In the genomic region with DNA sequence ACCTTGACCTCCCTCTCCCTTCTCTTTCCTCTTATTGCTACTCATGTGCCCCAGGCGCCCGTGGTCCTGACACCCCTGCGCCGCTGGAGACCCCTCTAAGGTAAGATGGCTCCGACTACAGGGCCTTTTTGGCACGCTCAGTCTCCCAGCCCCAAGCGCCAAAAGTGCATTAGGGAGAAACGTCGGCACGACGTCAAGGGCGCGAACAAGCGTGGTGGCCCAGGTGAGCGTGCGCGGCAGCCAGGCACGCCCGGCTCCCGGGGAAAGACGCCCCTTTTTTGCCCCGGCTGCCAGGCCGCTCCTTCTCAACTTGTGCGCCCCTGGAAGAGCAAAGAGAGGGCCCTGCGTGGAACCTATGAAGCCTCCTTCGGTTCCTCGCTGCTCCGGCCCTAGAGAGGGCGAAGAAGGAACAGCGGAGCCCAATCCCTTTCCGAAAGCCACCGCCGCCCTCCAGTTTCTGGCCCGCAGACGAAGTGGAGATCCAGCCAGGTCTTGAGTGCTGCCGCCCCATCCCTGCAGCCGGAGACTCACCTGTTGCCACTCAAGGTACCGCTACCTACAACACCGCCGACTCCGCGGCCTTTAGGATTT, we compare ENCODE assay signal across 8 cellular contexts. TPM values are rescaled to one million over a fixed set of nuclear protein-coding genes. Genes with fewer than 3 reads are reported as not detected.
DNase-seq lines count a peak whose midpoint lies in the region; ATAC-seq and FAIRE-seq lines count a peak whose summit lies in the region.
"Not testable (repeated sequence)": the region's sequence is repeated elsewhere in the genome, so short reads cannot be mapped to it uniquely, and the experiment has no call there.

No MANE protein-coding gene starts in this region.

- H3K9me3 Mint-ChIP-seq in activated naive CD4-positive, alpha-beta T cell treated with anti-CD3 and anti-CD28 coated beads, Interleukin-2, amount 50 U/mL, for 72 hours; stimulated activated effector memory CD8-positive, alpha-beta T cell treated with anti-CD3 and anti-CD28 coated beads, Interleukin-12 subunit alpha, Interleukin-12 subunit beta, amount 100 ng/mL, for 72 hours: not testable (repeated sequence)

- H3K27ac Mint-ChIP-seq in activated naive CD4-positive, alpha-beta T cell treated with anti-CD3 and anti-CD28 coated beads, Interleukin-2, amount 50 U/mL, for 72 hours; stimulated activated effector memory CD8-positive, alpha-beta T cell treated with anti-CD3 and anti-CD28 coated beads, Interleukin-12 subunit alpha, Interleukin-12 subunit beta, amount 100 ng/mL, for 72 hours: not testable (repeated sequence)

- peak; percentile 58 for FAIRE-seq in HTR-8/SVneo (lab: Jason Lieb, UNC)

- DNase-seq in HTR-8/SVneo (ENCODE audit: insufficient read length, low spot score); activated naive CD4-positive, alpha-beta T cell treated with anti-CD3 and anti-CD28 coated beads, Interleukin-2, amount 50 U/mL, for 72 hours (ENCODE audit: low spot score in 2 of 2); left lobe of liver (ENCODE audit: low spot score); stimulated activated effector memory CD8-positive, alpha-beta T cell treated with anti-CD3 and anti-CD28 coated beads, Interleukin-12 subunit alpha, Interleukin-12 subunit beta, amount 100 ng/mL, for 72 hours (ENCODE audit: low spot score in 2 of 2): not testable (repeated sequence)

- not testable (repeated sequence) for H3K36me3 Mint-ChIP-seq in activated naive CD4-positive, alpha-beta T cell treated with anti-CD3 and anti-CD28 coated beads, Interleukin-2, amount 50 U/mL, for 72 hours; stimulated activated effector memory CD8-positive, alpha-beta T cell treated with anti-CD3 and anti-CD28 coated beads, Interleukin-12 subunit alpha, Interleukin-12 subunit beta, amount 100 ng/mL, for 72 hours

- peak; percentile 45 for ATAC-seq in GM18511 (IDR thresholded peaks at IDR 0.05; ENCODE audit: unreplicated experiment)
- peak; percentile 9 for ATAC-seq in GM19467 (IDR thresholded peaks at IDR 0.05; ENCODE audit: unreplicated experiment)
- peak; percentile 42 for ATAC-seq in HG02588 (IDR thresholded peaks at IDR 0.05; ENCODE audit: unreplicated experiment)
- ATAC-seq in HG03095 (IDR thresholded peaks at IDR 0.05; ENCODE audit: unreplicated experiment), result peak; percentile 16
- peak; percentile 46 to 63 for ATAC-seq in activated naive CD4-positive, alpha-beta T cell treated with anti-CD3 and anti-CD28 coated beads, Interleukin-2, amount 50 U/mL, for 72 hours
- peak; percentile 49 for ATAC-seq in left lobe of liver
- ATAC-seq in stimulated activated effector memory CD8-positive, alpha-beta T cell treated with anti-CD3 and anti-CD28 coated beads, Interleukin-12 subunit alpha, Interleukin-12 subunit beta, amount 100 ng/mL, for 72 hours, result peak; percentile 72

- H3K4me3 Mint-ChIP-seq in stimulated activated effector memory CD8-positive, alpha-beta T cell treated with anti-CD3 and anti-CD28 coated beads, Interleukin-12 subunit alpha, Interleukin-12 subunit beta, amount 100 ng/mL, for 72 hours, result not testable (repeated sequence)

- H3K4me1 Mint-ChIP-seq in stimulated activated effector memory CD8-positive, alpha-beta T cell treated with anti-CD3 and anti-CD28 coated beads, Interleukin-12 subunit alpha, Interleukin-12 subunit beta, amount 100 ng/mL, for 72 hours, result not testable (repeated sequence)

RNA-seq across cellular contexts. Expression of gene ARL17B, which starts 0.3 kb away (rescaled TPM):
- total RNA-seq in activated naive CD4-positive, alpha-beta T cell treated with anti-CD3 and anti-CD28 coated beads, Interleukin-2, amount 50 U/mL, for 72 hours, result 10 to 100 TPM; 15.9 to 21.0 TPM
- 15.5 TPM for total RNA-seq in left lobe of liver

Comparison
In these comparisons a context has a peak if more than half of its experiments do, and no peak if none do; other contexts are left out.
1. ATAC-seq: peak in every context shown above with its lines; median percentile 72 in stimulated activated effector memory CD8-positive, alpha-beta T cell treated with anti-CD3 and anti-CD28 coated beads, Interleukin-12 subunit alpha, Interleukin-12 subunit beta, amount 100 ng/mL, for 72 hours; 54 in activated naive CD4-positive, alpha-beta T cell treated with anti-CD3 and anti-CD28 coated beads, Interleukin-2, amount 50 U/mL, for 72 hours; 49 in left lobe of liver; 45 in GM18511; 42 in HG02588; 16 in HG03095; 9 in GM19467.